33 cellular contexts compared by ENCODE assay signal in genomic region chr9:110672873-110673508, GRCh38. TPM values are rescaled to one million over a fixed set of nuclear protein-coding genes. Genes with fewer than 3 reads are reported as not detected.
DNase-seq lines count a peak whose midpoint lies in the region; ATAC-seq, FAIRE-seq and TF ChIP-seq lines count a peak whose summit lies in the region.
"Had no signal": no experiment of that assay in that cellular context is flagged by ENCODE, and none has a peak within 500 bp of the region (broad histone marks: within the 10 kb centered on the region; RNA-seq: fewer than 3 reads in every experiment).

No MANE protein-coding gene starts in this region.

- in situ Hi-C loops in K562 (cut with MboI), result no loop called here

- no peaks in the 10 kb centered on the region for H3K27me3 ChIP-seq in K562 (ENCODE audit: control insufficient read depth in 2 of 2, insufficient read depth in 2 of 2, low read length in 2 of 2)
- no peaks in the 10 kb centered on the region for H3K27me3 ChIP-seq in GM23338 (ENCODE audit: insufficient read depth)
- H3K27me3 ChIP-seq: ascending aorta, BLaER1, colonic mucosa, SJCRH30, tibial artery had no signal

- H3K4me1 ChIP-seq in A549 (peaks cover 12% of the 10 kb centered on the region), K562 (replicated peaks in 1 of 2; ENCODE audit: control insufficient read depth in 2 of 2, insufficient read depth in 2 of 2, low read length in 2 of 2) (no peaks in the 10 kb centered on the region), GM23338 (ENCODE audit: insufficient read depth) (no peaks in the 10 kb centered on the region)
- H3K4me1 ChIP-seq: BLaER1, colonic mucosa had no signal

- H3K4me3 ChIP-seq in A549, result no peak overlapping the region
- H3K4me3 ChIP-seq in K562, result no peak overlapping the region
- H3K4me3 ChIP-seq in GM23338, result no peak overlapping the region
- H3K4me3 ChIP-seq: ascending aorta, BLaER1, cardiac muscle cell, colonic mucosa, SJCRH30, tibial artery had no signal

- no peak for TF ChIP-seq RAD21 in A549 (conservative IDR thresholded peaks at IDR 0.05 in 1 of 2, IDR thresholded peaks at IDR 0.05 in 1 of 2)
- no peak for TF ChIP-seq RAD21 in K562 (CRISPR knock-in tag; conservative IDR thresholded peaks at IDR 0.05 in 1 of 2, IDR thresholded peaks at IDR 0.05 in 1 of 2)

- no peaks in the 10 kb centered on the region for H3F3A ChIP-seq in GM23338 (replicated peaks; ENCODE audit: low read depth)

- no peaks in the 10 kb centered on the region; the same call in 2 of the 3 replicates for H3K9me3 Mint-ChIP-seq in GM23338

- no peak for TF ChIP-seq CTCF in A549 (IDR thresholded peaks at IDR 0.05)
- no peak for TF ChIP-seq CTCF in K562 (IDR thresholded peaks at IDR 0.05 in 2 of 3, conservative IDR thresholded peaks at IDR 0.05 in 1 of 3; ENCODE audit: insufficient read depth in 2 of 3, low read depth in 1 of 3, low read length in 3 of 3)
- no peak for TF ChIP-seq CTCF in GM23338 (conservative IDR thresholded peaks at IDR 0.05; ENCODE audit: low read depth in 2 of 2)

- H3K79me2 ChIP-seq in K562 (ENCODE audit: control insufficient read depth, insufficient read depth, low read length) (no peaks in the 10 kb centered on the region), GM23338 (replicated peaks; ENCODE audit: insufficient read depth) (no peaks in the 10 kb centered on the region)

- TF ChIP-seq EP300 in A549 (IDR thresholded peaks at IDR 0.05) (no peak), K562 (IDR thresholded peaks at IDR 0.05; ENCODE audit: low read length) (no peak)

- intact Hi-C loops in K562 (cut with micrococcal nuclease), result no loop called here

- DNase-seq in A549 (ENCODE audit: low read depth in 1 of 2, low spot score in 1 of 2), result no peak
- no peak for DNase-seq in H54 (ENCODE audit: insufficient read length, low spot score)
- peak; percentile 20 for DNase-seq in NCI-H748 treated with DMSO at 0.1 percent for 48 hours (lab: John Stamatoyannopoulos, UW)
- no peak for DNase-seq in K562 (ENCODE audit: extremely low read depth in 1 of 4, low spot score in 3 of 4)
- no peak for DNase-seq in effector CD4-positive, alpha-beta T cell
- no peak for DNase-seq in stimulated activated CD8-positive, alpha-beta memory T cell treated with anti-CD3 and anti-CD28 coated beads, Interleukin-4, amount 100 ng/mL, for 48 hours
- no peak for DNase-seq in GM23338 (ENCODE audit: low spot score)
- DNase-seq: activated CD4-positive, alpha-beta T cell treated with anti-CD3 and anti-CD28 coated beads for 36 hours; activated CD8-positive, alpha-beta memory T cell treated with anti-CD3 and anti-CD28 coated beads for 24 hours; activated effector memory CD4-positive, alpha-beta T cell treated with anti-CD3 and anti-CD28 coated beads, Interleukin-2, amount 50 U/mL, for 16 hours; activated naive CD8-positive, alpha-beta T cell treated with anti-CD3 and anti-CD28 coated beads, Interleukin-2, amount 10 ng/mL, durations not matched to agents 7 days and 5 days; colonic mucosa; COR-L47; effector memory CD4-positive, alpha-beta T cell; foreskin fibroblast; head of caudate nucleus; Karpas-422; natural killer cell; NCI-H1105; NCI-H1930; NCI-H226; occipital lobe; SJCRH30; tibial artery had no signal

- no peaks in the 10 kb centered on the region for H3K4me1 Mint-ChIP-seq in GM23338
- H3K4me1 Mint-ChIP-seq: activated CD4-positive, alpha-beta T cell treated with anti-CD3 and anti-CD28 coated beads for 36 hours; activated naive CD8-positive, alpha-beta T cell treated with anti-CD3 and anti-CD28 coated beads, Interleukin-2, amount 10 ng/mL, durations not matched to agents 7 days and 5 days; natural killer cell had no signal

- H3K27ac ChIP-seq in A549 (no peak overlapping the region; a peak in 1 of 6 replicates), K562 (ENCODE audit: extremely low read depth, low read depth, low read length) (no peak overlapping the region), GM23338 (ENCODE audit: low read depth) (no peak overlapping the region)
- H3K27ac ChIP-seq: ascending aorta, BLaER1, cardiac muscle cell, colonic mucosa, SJCRH30, tibial artery had no signal

- H3K9ac ChIP-seq in K562 (ENCODE audit: insufficient read depth in 1 of 2, low read depth in 2 of 2, low read length in 2 of 2), result no peak overlapping the region
- H3K9ac ChIP-seq: BLaER1 had no signal

- TF ChIP-seq POLR2A in A549 (IDR thresholded peaks at IDR 0.05; ENCODE audit: low read length), result no peak
- TF ChIP-seq POLR2A in H54 (IDR thresholded peaks at IDR 0.05; ENCODE audit: low read depth, low read length), result no peak
- TF ChIP-seq POLR2A in K562 (conservative IDR thresholded peaks at IDR 0.05), result no peak

- H3K4me3 Mint-ChIP-seq in GM23338, result no peak overlapping the region
- H3K4me3 Mint-ChIP-seq: activated CD4-positive, alpha-beta T cell treated with anti-CD3 and anti-CD28 coated beads for 36 hours; activated naive CD8-positive, alpha-beta T cell treated with anti-CD3 and anti-CD28 coated beads, Interleukin-2, amount 10 ng/mL, durations not matched to agents 7 days and 5 days; natural killer cell; stimulated activated naive CD8-positive, alpha-beta T cell treated with anti-CD3 and anti-CD28 coated beads, Interleukin-15, Interleukin-2, amounts not matched to agents 100 ng/mL and 50 ng/mL, for 24 hours had no signal

- H3K4me2 ChIP-seq in A549 (no peak overlapping the region), K562 (ENCODE audit: insufficient read depth, low read length) (no peak overlapping the region), GM23338 (no peak overlapping the region)
- H3K4me2 ChIP-seq: BLaER1 had no signal

- H3K27me3 Mint-ChIP-seq in GM23338 (ENCODE audit: insufficient read depth, low read depth, poor library complexity), result peaks cover 3% of the 10 kb centered on the region
- H3K27me3 Mint-ChIP-seq: activated CD4-positive, alpha-beta T cell treated with anti-CD3 and anti-CD28 coated beads for 36 hours; activated naive CD8-positive, alpha-beta T cell treated with anti-CD3 and anti-CD28 coated beads, Interleukin-2, amount 10 ng/mL, durations not matched to agents 7 days and 5 days; stimulated activated naive CD8-positive, alpha-beta T cell treated with anti-CD3 and anti-CD28 coated beads, Interleukin-15, Interleukin-2, amounts not matched to agents 100 ng/mL and 50 ng/mL, for 24 hours had no signal

- no peak for ATAC-seq in A549
- ATAC-seq in K562, result no peak
- no peak for ATAC-seq in GM23338
- ATAC-seq in GM19328 (IDR thresholded peaks at IDR 0.05; ENCODE audit: unreplicated experiment), result no peak
- ATAC-seq: activated CD4-positive, alpha-beta T cell treated with anti-CD3 and anti-CD28 coated beads for 36 hours; natural killer cell had no signal

- no peaks in the 10 kb centered on the region for H3K9me1 ChIP-seq in K562 (ENCODE audit: control insufficient read depth, insufficient read depth, low read length)

- BruUV-seq in K562 (replicated peaks; lab: Mats Ljungman, UMichigan), result no TSS peak

- H3K9me3 ChIP-seq in A549, result no peaks in the 10 kb centered on the region
- no peaks in the 10 kb centered on the region for H3K9me3 ChIP-seq in K562 (replicated peaks; ENCODE audit: control insufficient read depth, insufficient read depth, low read depth, low read length)
- H3K9me3 ChIP-seq: ascending aorta, BLaER1, colonic mucosa, SJCRH30, tibial artery had no signal

- H2AFZ ChIP-seq in K562 (ENCODE audit: low read depth, low read length), result no peak overlapping the region
- no peak overlapping the region for H2AFZ ChIP-seq in GM23338

- CTCF ChIA-PET in A549 (lab: Yijun Ruan, JAX) (no interaction called here), K562 (lab: Yijun Ruan, JAX; ENCODE audit: low intra/inter-chr PET ratio) (no interaction called here)

- FAIRE-seq in A549 (lab: Jason Lieb, UNC) (no peak), H54 (lab: Jason Lieb, UNC) (peak; percentile 91), K562 (lab: Jason Lieb, UNC) (no peak)
- FAIRE-seq: RCC 7860 had no signal

- H3K36me3 ChIP-seq in K562 (ENCODE audit: control insufficient read depth, insufficient read depth, low read length) (no peaks in the 10 kb centered on the region), GM23338 (ENCODE audit: insufficient read depth) (no peaks in the 10 kb centered on the region)
- H3K36me3 ChIP-seq: ascending aorta, BLaER1, cardiac muscle cell, colonic mucosa, SJCRH30, tibial artery had no signal

- H4K20me1 ChIP-seq in K562 (replicated peaks; ENCODE audit: control insufficient read depth, insufficient read depth, low read length) (no peaks in the 10 kb centered on the region), GM23338 (replicated peaks; ENCODE audit: insufficient read depth) (no peaks in the 10 kb centered on the region)
- H4K20me1 ChIP-seq: BLaER1 had no signal

- POLR2A ChIA-PET in A549 (lab: Yijun Ruan, JAX), result no interaction called here
- POLR2A ChIA-PET in K562 (lab: Yijun Ruan, JAX), result no interaction called here

- 55% methylated on average over 3 of the region's 3 CpGs for WGBS in A549 (ENCODE audit: missing lambda C conversion rate)
- 0% methylated on average over 3 of the region's 3 CpGs for WGBS in K562 (ENCODE audit: insufficient coverage, low coverage, missing lambda C conversion rate)

- H3K36me3 Mint-ChIP-seq in GM23338 (ENCODE audit: low read depth), result no peaks in the 10 kb centered on the region
- H3K36me3 Mint-ChIP-seq: activated naive CD8-positive, alpha-beta T cell treated with anti-CD3 and anti-CD28 coated beads, Interleukin-2, amount 10 ng/mL, durations not matched to agents 7 days and 5 days; natural killer cell had no signal

- no peaks in the 10 kb centered on the region; the same call in 1 of the 2 replicates for H3K9me2 ChIP-seq in GM23338 (ENCODE audit: insufficient read depth)

- no peak overlapping the region for H3K27ac Mint-ChIP-seq in GM23338
- H3K27ac Mint-ChIP-seq: activated CD4-positive, alpha-beta T cell treated with anti-CD3 and anti-CD28 coated beads for 36 hours; activated naive CD8-positive, alpha-beta T cell treated with anti-CD3 and anti-CD28 coated beads, Interleukin-2, amount 10 ng/mL, durations not matched to agents 7 days and 5 days; natural killer cell; stimulated activated naive CD8-positive, alpha-beta T cell treated with anti-CD3 and anti-CD28 coated beads, Interleukin-15, Interleukin-2, amounts not matched to agents 100 ng/mL and 50 ng/mL, for 24 hours had no signal

RNA-seq across cellular contexts. Expression of gene MUSK, which starts 4.4 kb away (rescaled TPM):
- not detected in 2 replicates for polyA plus RNA-seq in A549 (2011; rRNA removed)
- polyA plus RNA-seq in A549 (2012; cell fraction: cytosol; rRNA removed), result not detected in 2 replicates
- not detected in 2 replicates for polyA plus RNA-seq in A549 (2012; cell fraction: nucleus; rRNA removed)
- not detected in 3 replicates for polyA plus RNA-seq in A549 (2017; fragmentation: RNase III; extraction: RNeasy Plus Mini Kit Qiagen cat#74134 plus additional on column Dnase treatment)
- polyA minus RNA-seq in A549 (2011; rRNA and poly(A)+ RNA removed), result not detected in 2 replicates
- total RNA-seq in K562 (2011; cell fraction: chromatin; rRNA removed; ENCODE audit: low replicate concordance), result not detected in 2 replicates
- not detected in 2 replicates for total RNA-seq in K562 (2011; cell fraction: nucleolus; rRNA removed)
- total RNA-seq in K562 (2011; cell fraction: nucleoplasm; rRNA removed), result not detected in 2 replicates
- not detected in 2 replicates for total RNA-seq in K562 (2014; rRNA removed)
- not detected in 2 replicates for total RNA-seq in K562 (2014; rRNA removed; fragmentation: Illumina TruSeq; extraction: Trizol)
- total RNA-seq in K562 (2015; rRNA removed; fragmentation: Illumina TruSeq; extraction: Trizol), result not detected in 2 replicates
- total RNA-seq in K562 (2021), result not detected in 2 replicates
- polyA plus RNA-seq in K562 (2011; rRNA removed), result not detected in 2 replicates
- polyA plus RNA-seq in K562 (2011; cell fraction: cytosol; rRNA removed), result not detected in 2 replicates
- not detected in 2 replicates for polyA plus RNA-seq in K562 (2011; cell fraction: nucleus; rRNA removed)
- polyA plus RNA-seq in K562 (2012), result not detected in 2 replicates
- not detected in 2 replicates for polyA plus RNA-seq in K562 (2014; fragmentation: Illumina TruSeq; extraction: Trizol)
- polyA plus RNA-seq in K562 (2014; fragmentation: Nextera tagmentation; extraction: Ambion mirVana), result not detected
- not detected in 2 replicates for polyA plus RNA-seq in K562 (2014; rRNA removed)
- polyA minus RNA-seq in K562 (2011; rRNA and poly(A)+ RNA removed), result not detected in 2 replicates
- polyA minus RNA-seq in K562 (2011; cell fraction: cytosol; rRNA and poly(A)+ RNA removed), result not detected in 2 replicates
- not detected in 2 replicates for polyA minus RNA-seq in K562 (2011; cell fraction: nucleus; rRNA and poly(A)+ RNA removed)
- not detected in 2 replicates for total RNA-seq in GM23338 (2014; rRNA removed; shearing (Covaris generic))
- polyA plus RNA-seq in GM23338 (2016; fragmentation: Nextera tagmentation; extraction: Ambion mirVana), result not detected in 2 replicates
- total RNA-seq: activated CD4-positive, alpha-beta T cell treated with anti-CD3 and anti-CD28 coated beads for 36 hours; activated naive CD8-positive, alpha-beta T cell treated with anti-CD3 and anti-CD28 coated beads, Interleukin-2, amount 10 ng/mL, durations not matched to agents 7 days and 5 days; ascending aorta; cardiac muscle cell; Daoy; kidney epithelial cell; natural killer cell; T-helper 1 cell treated with Interleukin-12 subunit alpha and Interleukin-12 subunit beta and Interleukin-4 antibody, amounts not matched to agents 30 ng/mL and 1 ng/mL, for 36 hours had no signal
- polyA plus RNA-seq: cardiac muscle cell had no signal

Comparison
In these comparisons a context has a peak if more than half of its experiments do, and no peak if none do; other contexts are left out.
1. Of the 35 proteins assayed by ChIP-seq in both K562 and A549: peak only in K562: none; only in A549: MAFK; in both: none; in neither: 34.